In the genomic region with DNA sequence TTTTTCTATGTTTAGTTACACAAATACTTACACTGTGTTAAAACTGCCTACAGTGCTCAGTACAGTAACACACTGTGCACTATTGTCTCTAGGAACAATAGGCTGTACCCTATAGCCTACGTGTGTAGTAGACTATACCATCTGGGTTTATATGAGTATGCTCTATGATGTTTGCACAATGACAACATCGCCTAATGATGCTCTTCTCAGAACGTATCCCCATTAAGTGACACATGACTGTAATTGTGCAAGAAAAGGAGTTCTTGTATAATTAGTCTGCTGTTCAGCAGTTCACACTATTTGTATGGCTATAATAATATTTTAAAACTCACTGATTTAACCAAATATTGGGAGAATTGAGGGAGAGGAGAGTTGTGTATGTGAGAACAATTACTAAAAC, we compare ENCODE assay signal across 23 cellular contexts.
DNase-seq lines count a peak whose midpoint lies in the region; ATAC-seq, FAIRE-seq and TF ChIP-seq lines count a peak whose summit lies in the region.
"Had no signal": no experiment of that assay in that cellular context is flagged by ENCODE, and none has a peak within 500 bp of the region (broad histone marks: within the 10 kb centered on the region; RNA-seq: fewer than 3 reads in every experiment).

No MANE protein-coding gene starts in this region.

- POLR2A ChIA-PET in HEK293 (lab: Yijun Ruan, JAX): no interaction called here

- TF ChIP-seq CTCF in HEK293 (tag by site-specific recombination; IDR thresholded peaks at IDR 0.05) (no peak), bronchial epithelial cell (IDR thresholded peaks at IDR 0.05; ENCODE audit: insufficient read depth, low read length, severe bottlenecking) (no peak)

- no peaks in the 10 kb centered on the region for H3K4me1 ChIP-seq in HEK293 (ENCODE audit: control insufficient read depth, insufficient read depth, low read length)
- H3K4me1 ChIP-seq: Peyer's patch, SJSA1 had no signal

- H3K4me3 ChIP-seq in HEK293 (ENCODE audit: low read depth, low read length) (no peak overlapping the region), bronchial epithelial cell (ENCODE audit: low read depth, low read length) (no peak overlapping the region)
- H3K4me3 ChIP-seq: Peyer's patch, SJSA1 had no signal

- H3K9me3 ChIP-seq in HEK293 (ENCODE audit: control insufficient read depth, insufficient read depth, low read depth, low read length): no peaks in the 10 kb centered on the region
- H3K9me3 ChIP-seq: Peyer's patch, SJSA1 had no signal

- CTCF ChIA-PET in HEK293 (lab: Yijun Ruan, JAX): no interaction called here

- DNase-seq in NCI-H1417 (lab: John Stamatoyannopoulos, UW) (peak in 2 of 3 experiments; percentile 1 to 40), NCI-H1417 treated with DMSO at 0.1 percent for 48 hours (lab: John Stamatoyannopoulos, UW) (no peak), NCI-H69 (lab: John Stamatoyannopoulos, UW) (peak; percentile 91), bronchial epithelial cell (ENCODE audit: low read depth) (peak; percentile 50), dermis blood vessel endothelial cell (no peak)
- DNase-seq: CD8-positive, alpha-beta memory T cell; EL; GF-D8; KBM-7; MM.1S; NCI-H1092 treated with DMSO at 0.1 percent for 48 hours; NCI-H187 treated with DMSO at 0.1 percent for 48 hours; NCI-H345; NCI-H526; Peyer's patch had no signal

- no peak for ATAC-seq in HG03442 (IDR thresholded peaks at IDR 0.05; ENCODE audit: unreplicated experiment)
- no peak for ATAC-seq in HG03457 (IDR thresholded peaks at IDR 0.05; ENCODE audit: unreplicated experiment)
- ATAC-seq: Right ventricle myocardium inferior had no signal

- H3K36me3 ChIP-seq in HEK293 (ENCODE audit: control insufficient read depth in 2 of 2, insufficient read depth in 1 of 2, low read length in 2 of 2): no peaks in the 10 kb centered on the region
- no peaks in the 10 kb centered on the region for H3K36me3 ChIP-seq in bronchial epithelial cell (ENCODE audit: control insufficient read depth, insufficient read depth, low read length)
- H3K36me3 ChIP-seq: Peyer's patch, SJSA1 had no signal

- no peaks in the 10 kb centered on the region for H3K27me3 ChIP-seq in bronchial epithelial cell (ENCODE audit: control insufficient read depth, insufficient read depth, low read length)
- H3K27me3 ChIP-seq: Peyer's patch, SJSA1 had no signal

- no peak for FAIRE-seq in bronchial epithelial cell (lab: Jason Lieb, UNC)
- FAIRE-seq: GM19239, H1 had no signal

- no peak overlapping the region for H3K27ac ChIP-seq in HEK293 (ENCODE audit: extremely low read depth, low read depth, low read length)
- H3K27ac ChIP-seq: C4-2B, Peyer's patch, SJSA1 had no signal

TF ChIP-seq in HEK293, 187 proteins besides CTCF, POLR2A, EP300 and RAD21:
- TF ChIP-seq, protein P1, sequence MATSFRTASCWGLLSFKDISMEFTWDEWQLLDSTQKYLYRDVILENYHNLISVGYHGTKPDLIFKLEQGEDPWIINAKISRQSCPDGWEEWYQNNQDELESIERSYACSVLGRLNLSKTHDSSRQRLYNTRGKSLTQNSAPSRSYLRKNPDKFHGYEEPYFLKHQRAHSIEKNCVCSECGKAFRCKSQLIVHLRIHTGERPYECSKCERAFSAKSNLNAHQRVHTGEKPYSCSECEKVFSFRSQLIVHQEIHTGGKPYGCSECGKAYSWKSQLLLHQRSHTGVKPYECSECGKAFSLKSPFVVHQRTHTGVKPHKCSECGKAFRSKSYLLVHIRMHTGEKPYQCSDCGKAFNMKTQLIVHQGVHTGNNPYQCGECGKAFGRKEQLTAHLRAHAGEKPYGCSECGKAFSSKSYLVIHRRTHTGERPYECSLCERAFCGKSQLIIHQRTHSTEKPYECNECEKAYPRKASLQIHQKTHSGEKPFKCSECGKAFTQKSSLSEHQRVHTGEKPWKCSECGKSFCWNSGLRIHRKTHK (tag by site-specific recombination; IDR thresholded peaks at IDR 0.05): no peak
- TF ChIP-seq ZNF155 (tag by site-specific recombination; IDR thresholded peaks at IDR 0.05): no peak
- TF ChIP-seq, protein P2, sequence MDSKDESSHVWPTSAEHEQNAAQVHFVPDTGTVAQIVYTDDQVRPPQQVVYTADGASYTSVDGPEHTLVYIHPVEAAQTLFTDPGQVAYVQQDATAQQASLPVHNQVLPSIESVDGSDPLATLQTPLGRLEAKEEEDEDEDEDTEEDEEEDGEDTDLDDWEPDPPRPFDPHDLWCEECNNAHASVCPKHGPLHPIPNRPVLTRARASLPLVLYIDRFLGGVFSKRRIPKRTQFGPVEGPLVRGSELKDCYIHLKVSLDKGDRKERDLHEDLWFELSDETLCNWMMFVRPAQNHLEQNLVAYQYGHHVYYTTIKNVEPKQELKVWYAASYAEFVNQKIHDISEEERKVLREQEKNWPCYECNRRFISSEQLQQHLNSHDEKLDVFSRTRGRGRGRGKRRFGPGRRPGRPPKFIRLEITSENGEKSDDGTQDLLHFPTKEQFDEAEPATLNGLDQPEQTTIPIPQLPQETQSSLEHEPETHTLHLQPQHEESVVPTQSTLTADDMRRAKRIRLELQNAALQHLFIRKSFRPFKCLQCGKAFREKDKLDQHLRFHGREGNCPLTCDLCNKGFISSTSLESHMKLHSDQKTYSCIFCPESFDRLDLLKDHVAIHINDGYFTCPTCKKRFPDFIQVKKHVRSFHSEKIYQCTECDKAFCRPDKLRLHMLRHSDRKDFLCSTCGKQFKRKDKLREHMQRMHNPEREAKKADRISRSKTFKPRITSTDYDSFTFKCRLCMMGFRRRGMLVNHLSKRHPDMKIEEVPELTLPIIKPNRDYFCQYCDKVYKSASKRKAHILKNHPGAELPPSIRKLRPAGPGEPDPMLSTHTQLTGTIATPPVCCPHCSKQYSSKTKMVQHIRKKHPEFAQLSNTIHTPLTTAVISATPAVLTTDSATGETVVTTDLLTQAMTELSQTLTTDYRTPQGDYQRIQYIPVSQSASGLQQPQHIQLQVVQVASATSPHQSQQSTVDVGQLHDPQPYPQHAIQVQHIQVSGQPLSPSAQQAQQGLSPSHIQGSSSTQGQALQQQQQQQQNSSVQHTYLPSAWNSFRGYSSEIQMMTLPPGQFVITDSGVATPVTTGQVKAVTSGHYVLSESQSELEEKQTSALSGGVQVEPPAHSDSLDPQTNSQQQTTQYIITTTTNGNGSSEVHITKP (tag by site-specific recombination; IDR thresholded peaks at IDR 0.05): peak; percentile 29; the same call in 1 of the 2 replicates

Comparison
In these comparisons a context has a peak if more than half of its experiments do, and no peak if none do; other contexts are left out.
1. DNase-seq: peak in NCI-H1417 (2 of 3), NCI-H69 (single experiment) and bronchial epithelial cell (single experiment); none in NCI-H1417 treated with DMSO at 0.1 percent for 48 hours (single experiment) and dermis blood vessel endothelial cell (single experiment).